In the genomic region with DNA sequence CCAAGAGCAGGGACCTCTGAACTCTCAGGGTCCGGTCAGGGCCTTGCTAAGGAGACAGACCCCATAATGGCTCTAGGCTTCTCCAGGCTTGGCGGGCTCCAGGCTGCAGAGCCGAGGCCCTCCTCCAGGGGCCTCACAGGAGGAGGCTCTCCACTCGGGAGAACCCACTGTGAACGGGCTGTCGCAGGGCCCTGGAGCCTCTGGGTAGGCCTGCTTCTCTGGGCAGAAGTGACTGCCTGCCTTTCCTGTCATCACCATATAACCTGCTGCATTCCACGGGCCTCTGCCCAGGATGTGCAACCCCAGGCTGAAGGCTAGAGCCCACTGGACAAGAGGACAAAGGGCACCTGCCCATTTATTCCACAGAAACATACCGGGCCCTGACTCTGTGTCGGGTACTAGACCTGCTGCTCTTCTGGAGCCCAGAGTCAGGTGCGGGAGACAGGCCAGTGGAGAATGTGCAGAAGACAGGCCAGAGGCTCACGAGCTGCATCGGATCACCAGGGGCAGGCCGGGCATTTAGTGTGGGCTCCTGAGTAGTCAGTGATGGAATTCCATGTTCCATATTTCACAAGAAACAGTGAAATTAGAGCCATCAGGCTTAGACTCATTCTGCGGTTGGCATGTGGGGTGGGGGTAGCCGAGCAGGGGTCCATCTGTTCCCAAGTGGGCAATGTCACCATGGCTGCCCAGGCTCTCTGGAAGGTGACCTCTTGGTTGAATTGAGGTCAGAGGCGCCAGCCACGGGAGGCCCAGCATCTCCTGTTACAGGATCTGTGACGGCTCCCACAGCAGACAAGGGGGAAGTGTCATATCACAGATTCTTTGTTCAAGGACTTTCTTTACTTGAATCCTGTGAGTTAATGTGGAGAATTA, we compare ENCODE assay signal across 13 cellular contexts.
DNase-seq lines count a peak whose midpoint lies in the region; ATAC-seq, FAIRE-seq and TF ChIP-seq lines count a peak whose summit lies in the region.
"Had no signal": no experiment of that assay in that cellular context is flagged by ENCODE, and none has a peak within 500 bp of the region (broad histone marks: within the 10 kb centered on the region; RNA-seq: fewer than 3 reads in every experiment).

No MANE protein-coding gene starts in this region.

- H2BK20ac ChIP-seq in H1 (ENCODE audit: low read length), result no peak overlapping the region

- WGBS in H1 (ENCODE audit: extremely low coverage in 1 of 2, insufficient coverage in 1 of 2, insufficient read length in 1 of 2, insufficient replicate concordance in 2 of 2, low coverage in 1 of 2, low lambda C conversion rate in 2 of 2, missing lambda C conversion rate in 1 of 2), 2 experiments, result 91% methylated on average over 18 of the region's 18 CpGs; no CpG with 5 or more reads in 1 of the 2 experiments

- FAIRE-seq in H1 (lab: Jason Lieb, UNC), result no peak

- no peak overlapping the region for H3K14ac ChIP-seq in H1 (ENCODE audit: insufficient read length)

- no peaks in the 10 kb centered on the region for H3K36me3 Mint-ChIP-seq in neural progenitor cell

- TF ChIP-seq EP300 in H1 (IDR thresholded peaks at IDR 0.05; ENCODE audit: borderline replicate concordance in 1 of 2, low read depth in 2 of 2, low read length in 2 of 2), result no peak

- H3K79me2 ChIP-seq in DND-41 (ENCODE audit: insufficient read depth, low read length) (no peaks in the 10 kb centered on the region), H1 (ENCODE audit: control insufficient read depth in 1 of 2, insufficient read depth in 2 of 2, low read length in 2 of 2) (no peaks in the 10 kb centered on the region), neural progenitor cell (ENCODE audit: low read depth) (no peaks in the 10 kb centered on the region)

- H3K4me1 ChIP-seq in DND-41 (ENCODE audit: insufficient read depth, low read length), result peaks cover 48% of the 10 kb centered on the region
- H3K4me1 ChIP-seq in H1 (replicated peaks in 1 of 4; ENCODE audit: control insufficient read depth in 3 of 4, insufficient read depth in 4 of 4, low read length in 3 of 4), result peaks cover 0 to 5% (median 0%) of the 10 kb centered on the region in 4 experiments; a peak in 2 of 7 replicates
- peaks cover 16% of the 10 kb centered on the region for H3K4me1 ChIP-seq in neural progenitor cell

- H3K56ac ChIP-seq in H1 (replicated peaks; ENCODE audit: insufficient read length, low read depth, low read length), result no peak overlapping the region

- no peak overlapping the region for H3K23ac ChIP-seq in H1 (ENCODE audit: insufficient read length)

- H3K4me3 Mint-ChIP-seq in neural progenitor cell, result no peak overlapping the region

- no peak overlapping the region for H3K18ac ChIP-seq in H1 (ENCODE audit: extremely low read depth, low read length)

- peak overlapping the region; percentile 63; the same call in 1 of the 2 replicates for H4K8ac ChIP-seq in H1 (ENCODE audit: extremely low read depth, insufficient read depth, low read length)

- H3F3A ChIP-seq in neural progenitor cell (ENCODE audit: low read depth), result no peaks in the 10 kb centered on the region

- TF ChIP-seq CTCF in DND-41 (IDR thresholded peaks at IDR 0.05; ENCODE audit: borderline replicate concordance, extremely low read depth, low read length, poor library complexity, severe bottlenecking) (peak; percentile 30), H1 (IDR thresholded peaks at IDR 0.05; ENCODE audit: control extremely low read depth in 1 of 3, insufficient read depth in 1 of 3, low read depth in 1 of 3, low read length in 3 of 3) (no peak), neural progenitor cell (IDR thresholded peaks at IDR 0.05) (peak; percentile 12)

- H4K20me1 ChIP-seq in DND-41 (ENCODE audit: insufficient read depth, low read length) (no peaks in the 10 kb centered on the region), H1 (replicated peaks in 1 of 2; ENCODE audit: control insufficient read depth in 1 of 2, insufficient read depth in 2 of 2, low read length in 2 of 2) (no peaks in the 10 kb centered on the region), neural progenitor cell (ENCODE audit: low read depth) (no peaks in the 10 kb centered on the region)

- H3K27me3 ChIP-seq in DND-41 (ENCODE audit: insufficient read depth, low read length, poor library complexity), result no peaks in the 10 kb centered on the region
- no peaks in the 10 kb centered on the region for H3K27me3 ChIP-seq in H1 (replicated peaks in 1 of 4; ENCODE audit: control insufficient read depth in 3 of 4, extremely low read depth in 1 of 4, insufficient read depth in 3 of 4, low read length in 3 of 4)
- H3K27me3 ChIP-seq in neural progenitor cell, result no peaks in the 10 kb centered on the region
- H3K27me3 ChIP-seq: esophagus squamous epithelium had no signal

- TF ChIP-seq POLR2A in H1 (IDR thresholded peaks at IDR 0.05; ENCODE audit: control extremely low read depth in 1 of 2, low read depth in 2 of 2, low read length in 2 of 2), result no peak

- H2BK5ac ChIP-seq in H1 (ENCODE audit: low read depth, low read length), result no peak overlapping the region

- H4K5ac ChIP-seq in H1 (ENCODE audit: insufficient read length, low read depth, low read length), result no peak overlapping the region

- no peak overlapping the region for H3K4ac ChIP-seq in H1 (replicated peaks; ENCODE audit: insufficient read length, low read depth, low read length)

- no peak overlapping the region for H2BK120ac ChIP-seq in H1 (replicated peaks; ENCODE audit: low read depth, low read length)

- peaks cover 3% of the 10 kb centered on the region for H3K27me3 Mint-ChIP-seq in neural progenitor cell (ENCODE audit: insufficient read depth, low read depth)

- TF ChIP-seq RAD21 in H1 (IDR thresholded peaks at IDR 0.05 in 1 of 2, conservative IDR thresholded peaks at IDR 0.05 in 1 of 2; ENCODE audit: low read depth in 2 of 2, low read length in 2 of 2), result peak in 1 of 2 experiments; percentile 22; a peak in 2 of 4 replicates

- H3K23me2 ChIP-seq in H1 (ENCODE audit: low read depth, low read length), result no peaks in the 10 kb centered on the region; the same call in 1 of the 2 replicates

- H2BK15ac ChIP-seq in H1 (ENCODE audit: low read length), result no peak overlapping the region

- POLR2A ChIA-PET in H1 (lab: Charles Lee; ENCODE audit: partially characterized antibody), result interaction anchor here (0.7 to 1.1 kb wide), 2 partner anchors 60 to 265 kb away, joined by 3 read pairs; no protein-coding TSS in a partner anchor

- H3K9me3 ChIP-seq in DND-41 (ENCODE audit: insufficient read depth, low read length, severe bottlenecking), result no peaks in the 10 kb centered on the region
- H3K9me3 ChIP-seq in H1 (ENCODE audit: insufficient read depth in 2 of 2, low read depth in 1 of 2, low read length in 1 of 2), result peaks cover 0 to 5% of the 10 kb centered on the region in 2 experiments; a peak in 1 of 4 replicates
- H3K9me3 ChIP-seq in neural progenitor cell (ENCODE audit: low read depth), result no peaks in the 10 kb centered on the region
- H3K9me3 ChIP-seq: esophagus squamous epithelium had no signal

- H3K9me3 Mint-ChIP-seq in neural progenitor cell, result peaks cover 5% of the 10 kb centered on the region

- DNase-seq in DND-41 (peak; percentile 34), LHCN-M2 (ENCODE audit: low read depth) (peak; percentile 90), H1 (ENCODE audit: low read depth in 1 of 2, low spot score in 2 of 2) (peak in 1 of 2 experiments; percentile 38), neural progenitor cell (ENCODE audit: low spot score) (no peak), NCI-H69 (lab: John Stamatoyannopoulos, UW) (no peak), NCI-H146 (lab: John Stamatoyannopoulos, UW) (no peak)
- DNase-seq: amniotic stem cell; esophagus squamous epithelium; KBM-7; stimulated activated CD4-positive, alpha-beta T cell treated with anti-CD3 and anti-CD28 coated beads, Interleukin-12 subunit alpha, Interleukin-12 subunit beta, amount 100 ng/mL, for 4 hours; stimulated activated naive CD4-positive, alpha-beta T cell treated with Interleukin-2 at 50 U/mL for 16 hours had no signal

- H3K9ac ChIP-seq in DND-41 (ENCODE audit: low read depth, low read length) (peak overlapping the region; percentile 32; the same call in 1 of the 2 replicates), H1 (replicated peaks in 1 of 4; ENCODE audit: extremely low read depth in 1 of 4, low read depth in 3 of 4, low read length in 3 of 4) (no peak overlapping the region), neural progenitor cell (no peak overlapping the region)

- CTCF ChIA-PET in H1 (lab: Charles Lee; ENCODE audit: partially characterized antibody), result interaction anchor here (0.7 to 2.0 kb wide), 5 partner anchors 12 to 88 kb away, joined by 3 to 6 read pairs (median 3); no protein-coding TSS in a partner anchor

- no peak overlapping the region for H4K91ac ChIP-seq in H1 (replicated peaks; ENCODE audit: insufficient read length, low read length)

- peak overlapping the region; percentile 82 for H3K27ac ChIP-seq in DND-41 (ENCODE audit: low read length)
- H3K27ac ChIP-seq in H1 (ENCODE audit: low read depth, low read length), result no peak overlapping the region
- H3K27ac ChIP-seq in neural progenitor cell, result no peak overlapping the region

- H2AFZ ChIP-seq in DND-41 (ENCODE audit: low read depth, low read length) (no peak overlapping the region), H1 (ENCODE audit: low read length) (no peak overlapping the region), neural progenitor cell (replicated peaks) (no peak overlapping the region)

- no peak overlapping the region for H3K4me3 ChIP-seq in DND-41 (ENCODE audit: low read depth in 1 of 2, low read length in 2 of 2)
- no peak overlapping the region for H3K4me3 ChIP-seq in H1 (ENCODE audit: extremely low read depth in 1 of 4, insufficient read depth in 2 of 4, low read depth in 3 of 4, low read length in 4 of 4)
- no peak overlapping the region for H3K4me3 ChIP-seq in neural progenitor cell
- H3K4me3 ChIP-seq: esophagus squamous epithelium had no signal

- ATAC-seq in DND-41 (ENCODE audit: insufficient read depth, low read depth) (peak; percentile 12; the same call in 1 of the 3 replicates), HG02763 (IDR thresholded peaks at IDR 0.05; ENCODE audit: unreplicated experiment) (no peak), GM19351 (IDR thresholded peaks at IDR 0.05; ENCODE audit: unreplicated experiment) (no peak)

- no peak overlapping the region for H2BK12ac ChIP-seq in H1 (ENCODE audit: low read depth, low read length)

- H3K79me1 ChIP-seq in H1 (ENCODE audit: low read depth, low read length), result no peaks in the 10 kb centered on the region

- H3K36me3 ChIP-seq in DND-41 (ENCODE audit: insufficient read depth, low read length), result no peaks in the 10 kb centered on the region
- H3K36me3 ChIP-seq in H1 (ENCODE audit: control insufficient read depth in 2 of 4, insufficient read depth in 4 of 4, low read length in 3 of 4), result no peaks in the 10 kb centered on the region
- no peaks in the 10 kb centered on the region for H3K36me3 ChIP-seq in neural progenitor cell
- H3K36me3 ChIP-seq: esophagus squamous epithelium had no signal

- peaks cover 48% of the 10 kb centered on the region for H3K4me1 Mint-ChIP-seq in neural progenitor cell

- peak overlapping the region; percentile 60 for H3K27ac Mint-ChIP-seq in neural progenitor cell

- no peak overlapping the region for H2AK5ac ChIP-seq in H1 (ENCODE audit: low read depth, low read length)

- H3K4me2 ChIP-seq in DND-41 (ENCODE audit: insufficient read depth, low read length), result no peak overlapping the region; the same call in 1 of the 2 replicates
- H3K4me2 ChIP-seq in H1 (ENCODE audit: insufficient read depth in 1 of 2, low read depth in 2 of 2, low read length in 2 of 2), result no peak overlapping the region
- no peak overlapping the region for H3K4me2 ChIP-seq in neural progenitor cell

Comparison
In these comparisons a context has a peak if more than half of its experiments do, and no peak if none do; other contexts are left out.
1. DNase-seq: peak in DND-41 (single experiment) and LHCN-M2 (single experiment); none in neural progenitor cell (single experiment), NCI-H69 (single experiment) and NCI-H146 (single experiment).
2. CTCF ChIP-seq: peak in DND-41 (single experiment) and neural progenitor cell (single experiment); none in H1 (0 of 3).